ENCODE assay signal across 2 cellular contexts in genomic region chr11:5665051-5665450, GRCh38.
A peak's percentile ranks its signal among the peaks of the same experiment; 100 is the strongest.
TF ChIP-seq lines count a peak whose summit lies in the region.

No MANE protein-coding gene starts in this region.

TF ChIP-seq in GM12891, 5 proteins besides CTCF, POLR2A, EP300 and RAD21:
- TF ChIP-seq PAX5 (IDR thresholded peaks at IDR 0.05; ENCODE audit: insufficient read depth, low read length, severe bottlenecking) = no peak
- no peak for TF ChIP-seq SPI1 (IDR thresholded peaks at IDR 0.05; ENCODE audit: low read depth, low read length)
- TF ChIP-seq POLR2AphosphoS5 (IDR thresholded peaks at IDR 0.05; ENCODE audit: low read depth, low read length) = no peak
- TF ChIP-seq POU2F2 (IDR thresholded peaks at IDR 0.05; ENCODE audit: low read depth, low read length) = no peak
- TF ChIP-seq TAF1 (IDR thresholded peaks at IDR 0.05; ENCODE audit: low read depth, low read length) = no peak

TF ChIP-seq in K562, 482 proteins besides CTCF, POLR2A, EP300 and RAD21:
- TF ChIP-seq, protein P1, sequence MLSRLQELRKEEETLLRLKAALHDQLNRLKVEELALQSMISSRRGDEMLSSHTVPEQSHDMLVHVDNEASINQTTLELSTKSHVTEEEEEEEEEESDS (CRISPR knock-in tag; IDR thresholded peaks at IDR 0.05) = no peak
- TF ChIP-seq MEIS2 (IDR thresholded peaks at IDR 0.05; ENCODE audit: partially characterized antibody) (peak; percentile 27), KDM2B (CRISPR knock-in tag; IDR thresholded peaks at IDR 0.05) (no peak), PKNOX1 (IDR thresholded peaks at IDR 0.05) (0 out of 2 replicates have a peak, but pooled peaks have one; percentile 13), PBX2 (CRISPR knock-in tag; IDR thresholded peaks at IDR 0.05; ENCODE audit: low read depth) (no peak), PBX2 (tag; conservative IDR thresholded peaks at IDR 0.05; ENCODE audit: low read depth) (peak; percentile 35; the same call in 1 of the 2 replicates), ARID3B (CRISPR knock-in tag; IDR thresholded peaks at IDR 0.05; ENCODE audit: borderline replicate concordance) (no peak), YBX1 (IDR thresholded peaks at IDR 0.05) (no peak), CHD7 (IDR thresholded peaks at IDR 0.05; ENCODE audit: low read depth, low read length) (no peak)
- TF ChIP-seq, protein P2, sequence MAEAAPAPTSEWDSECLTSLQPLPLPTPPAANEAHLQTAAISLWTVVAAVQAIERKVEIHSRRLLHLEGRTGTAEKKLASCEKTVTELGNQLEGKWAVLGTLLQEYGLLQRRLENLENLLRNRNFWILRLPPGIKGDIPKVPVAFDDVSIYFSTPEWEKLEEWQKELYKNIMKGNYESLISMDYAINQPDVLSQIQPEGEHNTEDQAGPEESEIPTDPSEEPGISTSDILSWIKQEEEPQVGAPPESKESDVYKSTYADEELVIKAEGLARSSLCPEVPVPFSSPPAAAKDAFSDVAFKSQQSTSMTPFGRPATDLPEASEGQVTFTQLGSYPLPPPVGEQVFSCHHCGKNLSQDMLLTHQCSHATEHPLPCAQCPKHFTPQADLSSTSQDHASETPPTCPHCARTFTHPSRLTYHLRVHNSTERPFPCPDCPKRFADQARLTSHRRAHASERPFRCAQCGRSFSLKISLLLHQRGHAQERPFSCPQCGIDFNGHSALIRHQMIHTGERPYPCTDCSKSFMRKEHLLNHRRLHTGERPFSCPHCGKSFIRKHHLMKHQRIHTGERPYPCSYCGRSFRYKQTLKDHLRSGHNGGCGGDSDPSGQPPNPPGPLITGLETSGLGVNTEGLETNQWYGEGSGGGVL (CRISPR knock-in tag; IDR thresholded peaks at IDR 0.05) = no peak
